ENCODE assay signal across 8 cellular contexts in the genomic region with DNA sequence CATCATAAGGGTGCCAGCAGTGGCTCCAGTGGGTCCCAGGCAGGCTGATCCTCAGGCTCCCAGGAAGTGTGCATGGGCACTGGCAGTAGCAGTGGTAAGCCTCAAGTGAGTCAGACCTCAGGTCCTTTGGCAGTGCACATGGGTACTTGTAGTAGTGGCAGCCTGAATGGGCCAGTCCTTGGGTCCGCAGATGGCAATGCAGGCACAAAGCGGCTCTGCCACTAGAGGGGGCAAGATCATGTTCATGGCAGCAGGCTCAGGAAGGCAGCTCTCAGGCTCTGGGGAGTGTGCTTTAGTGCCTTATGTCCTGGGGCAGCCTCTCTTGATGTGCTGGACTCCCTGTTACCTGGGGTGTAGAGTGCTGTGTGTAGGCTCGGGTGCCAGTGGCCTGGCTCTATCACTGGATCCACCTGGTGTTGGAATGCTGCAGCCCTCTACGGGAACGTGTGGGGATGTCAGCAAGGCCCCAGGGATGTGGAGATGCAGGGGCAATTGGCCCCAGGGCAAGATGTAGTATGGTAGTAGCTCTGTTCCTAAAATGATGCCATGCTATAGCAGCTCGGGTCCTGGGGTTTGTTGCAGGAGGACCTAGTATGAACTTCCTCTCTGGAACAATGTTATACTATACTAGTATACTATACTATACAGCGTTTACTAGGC. TPM values are rescaled to one million over a fixed set of nuclear protein-coding genes. Genes with fewer than 3 reads are reported as not detected.
DNase-seq lines count a peak whose midpoint lies in the region; ATAC-seq and TF ChIP-seq lines count a peak whose summit lies in the region.

No MANE protein-coding gene starts in this region.

- no peak for TF ChIP-seq POLR2A in esophagus muscularis mucosa (IDR thresholded peaks at IDR 0.05; ENCODE audit: low read depth)

- no peak overlapping the region for H3K27ac ChIP-seq in H9 (ENCODE audit: insufficient read length, low read depth, low read length)
- no peak overlapping the region for H3K27ac ChIP-seq in esophagus muscularis mucosa (replicated peaks in 1 of 4)
- H3K27ac ChIP-seq in neuronal stem cell (replicated peaks; ENCODE audit: low read length) = no peak overlapping the region

- H2BK120ac ChIP-seq in H9 (ENCODE audit: low read depth, low read length, poor library complexity, severe bottlenecking) (no peak overlapping the region), neuronal stem cell (ENCODE audit: low read depth, low read length) (no peak overlapping the region)

- peak; percentile 98 for ATAC-seq in activated CD8-positive, alpha-beta T cell treated with anti-CD3 and anti-CD28 coated beads, Interleukin-2, amount 10 ng/mL, durations not matched to agents 7 days and 5 days
- ATAC-seq in HG02870 (IDR thresholded peaks at IDR 0.05; ENCODE audit: unreplicated experiment) (no peak), HG02970 (IDR thresholded peaks at IDR 0.05; ENCODE audit: low FRiP score, unreplicated experiment) (no peak)

- H3K23ac ChIP-seq in H9 (ENCODE audit: insufficient read length, low read depth, low read length) = no peak overlapping the region
- H3K23ac ChIP-seq in neuronal stem cell (ENCODE audit: low read depth, low read length, poor library complexity) = peak overlapping the region; percentile 65

- intact Hi-C loops in esophagus muscularis mucosa (cut with DNase I) = no loop called here

- no peaks in the 10 kb centered on the region for H3K36me3 Mint-ChIP-seq in H9 (ENCODE audit: insufficient read depth in 1 of 3, low read depth in 3 of 3)
- H3K36me3 Mint-ChIP-seq in activated CD8-positive, alpha-beta T cell treated with anti-CD3 and anti-CD28 coated beads, Interleukin-2, amount 10 ng/mL, durations not matched to agents 7 days and 5 days (ENCODE audit: low read depth) = peaks cover 3% of the 10 kb centered on the region

- H4K5ac ChIP-seq in H9 (ENCODE audit: insufficient read length, low read depth, low read length) = no peak overlapping the region

- H3K18ac ChIP-seq in H9 (ENCODE audit: insufficient read length, low read depth, low read length) (no peak overlapping the region), neuronal stem cell (ENCODE audit: low read length) (peak overlapping the region; percentile 85)

- H2BK12ac ChIP-seq in H9 (ENCODE audit: insufficient read length, low read depth, low read length) = no peak overlapping the region
- H2BK12ac ChIP-seq in neuronal stem cell (ENCODE audit: low read length) = no peak overlapping the region

- H4K8ac ChIP-seq in H9 (replicated peaks; ENCODE audit: insufficient read length, low read depth, low read length) = no peak overlapping the region
- no peak overlapping the region for H4K8ac ChIP-seq in neuronal stem cell (ENCODE audit: low read depth, low read length)

- H3K4me2 ChIP-seq in H9 (ENCODE audit: insufficient read depth, insufficient read length, low read length) = no peak overlapping the region
- no peak overlapping the region for H3K4me2 ChIP-seq in neuronal stem cell (ENCODE audit: insufficient read depth, low read length, poor library complexity, severe bottlenecking)

- no peaks in the 10 kb centered on the region for H3K79me1 ChIP-seq in H9 (ENCODE audit: insufficient read depth, low read depth, low read length, poor library complexity, severe bottlenecking)
- no peaks in the 10 kb centered on the region for H3K79me1 ChIP-seq in neuronal stem cell (ENCODE audit: low read depth, low read length)

- H4K20me1 ChIP-seq in H9 (ENCODE audit: control insufficient read depth, insufficient read depth, insufficient read length) = no peaks in the 10 kb centered on the region

- H3K14ac ChIP-seq in H9 (ENCODE audit: insufficient read depth, low read length) (no peak overlapping the region), neuronal stem cell (ENCODE audit: low read length) (no peak overlapping the region)

- H3K9ac ChIP-seq in H9 (ENCODE audit: extremely low read depth, insufficient read length, low read length) (no peak overlapping the region), neuronal stem cell (ENCODE audit: low read depth, low read length, poor library complexity) (no peak overlapping the region)

- H3K4ac ChIP-seq in H9 (ENCODE audit: low read depth, low read length) (no peak overlapping the region), neuronal stem cell (ENCODE audit: low read length) (no peak overlapping the region)

- no peaks in the 10 kb centered on the region for H3K9me3 Mint-ChIP-seq in H9
- no peaks in the 10 kb centered on the region for H3K9me3 Mint-ChIP-seq in activated CD8-positive, alpha-beta T cell treated with anti-CD3 and anti-CD28 coated beads, Interleukin-2, amount 10 ng/mL, durations not matched to agents 7 days and 5 days (ENCODE audit: insufficient read depth)

- H3K4me3 Mint-ChIP-seq in H9 = no peak overlapping the region
- H3K4me3 Mint-ChIP-seq in activated CD8-positive, alpha-beta T cell treated with anti-CD3 and anti-CD28 coated beads, Interleukin-2, amount 10 ng/mL, durations not matched to agents 7 days and 5 days = no peak overlapping the region

- H3K9me3 ChIP-seq in H9 (ENCODE audit: control insufficient read depth, low read depth, low read length) (no peaks in the 10 kb centered on the region), esophagus muscularis mucosa (no peaks in the 10 kb centered on the region), neuronal stem cell (replicated peaks in 1 of 2; ENCODE audit: control insufficient read depth in 2 of 2, insufficient read depth in 1 of 2, low read depth in 1 of 2, low read length in 2 of 2) (no peaks in the 10 kb centered on the region)

- CTCF ChIA-PET in activated CD8-positive, alpha-beta T cell treated with anti-CD3 and anti-CD28 coated beads, Interleukin-2, amount 10 ng/mL, durations not matched to agents 7 days and 5 days (lab: Charles Lee) = interaction anchor here (0.6 to 3.3 kb wide), 12 partner anchors 10 to 386 kb away, joined by 3 to 35 read pairs (median 4); partner anchors contain the start of genes ACSM3, ERI2 and REXO5

- peak; percentile 61 for DNase-seq in CD1c-positive myeloid dendritic cell (ENCODE audit: extremely low spot score)
- peak; percentile 92 for DNase-seq in H9
- peak; percentile 54 for DNase-seq in NCI-H82 treated with DMSO at 0.1 percent for 48 hours (lab: John Stamatoyannopoulos, UW; ENCODE audit: unreplicated experiment)
- peak; percentile 77 for DNase-seq in activated CD8-positive, alpha-beta T cell treated with anti-CD3 and anti-CD28 coated beads, Interleukin-2, amount 10 ng/mL, durations not matched to agents 7 days and 5 days
- DNase-seq in esophagus muscularis mucosa (ENCODE audit: extremely low spot score) = peak; percentile 90
- DNase-seq in neuronal stem cell (ENCODE audit: low spot score) = peak; percentile 44

- no peak overlapping the region for H2BK15ac ChIP-seq in H9 (ENCODE audit: low read depth, low read length)
- H2BK15ac ChIP-seq in neuronal stem cell (ENCODE audit: low read length) = no peak overlapping the region

- no peak overlapping the region for H4K91ac ChIP-seq in H9 (ENCODE audit: insufficient read length, low read depth, low read length)
- no peak overlapping the region for H4K91ac ChIP-seq in neuronal stem cell (ENCODE audit: low read depth, low read length, poor library complexity)

- H3K27me3 ChIP-seq in H9 (ENCODE audit: insufficient read depth, low read length) (no peaks in the 10 kb centered on the region), esophagus muscularis mucosa (no peaks in the 10 kb centered on the region), neuronal stem cell (ENCODE audit: control insufficient read depth in 3 of 3, insufficient read depth in 3 of 3, low read depth in 1 of 3, low read length in 3 of 3) (no peaks in the 10 kb centered on the region)

- H3K4me1 ChIP-seq in H9 (ENCODE audit: insufficient read depth, low read length) (no peaks in the 10 kb centered on the region), esophagus muscularis mucosa (no peaks in the 10 kb centered on the region), neuronal stem cell (ENCODE audit: control insufficient read depth in 2 of 2, insufficient read depth in 1 of 2, low read depth in 1 of 2, low read length in 2 of 2) (no peaks in the 10 kb centered on the region)

- H3K27me3 Mint-ChIP-seq in H9 (ENCODE audit: low read depth) = 0 out of 2 replicates have a peak, but pooled peaks cover 3% of the 10 kb centered on the region
- no peaks in the 10 kb centered on the region for H3K27me3 Mint-ChIP-seq in activated CD8-positive, alpha-beta T cell treated with anti-CD3 and anti-CD28 coated beads, Interleukin-2, amount 10 ng/mL, durations not matched to agents 7 days and 5 days (ENCODE audit: low read depth)

- H3K56ac ChIP-seq in H9 (ENCODE audit: insufficient read length, low read depth, low read length) = no peak overlapping the region

- H3K27ac Mint-ChIP-seq in H9 = no peak overlapping the region
- no peak overlapping the region for H3K27ac Mint-ChIP-seq in activated CD8-positive, alpha-beta T cell treated with anti-CD3 and anti-CD28 coated beads, Interleukin-2, amount 10 ng/mL, durations not matched to agents 7 days and 5 days

- H3K36me3 ChIP-seq in esophagus muscularis mucosa = peaks cover 0 to 14% (median 0%) of the 10 kb centered on the region in 4 donors
- H3K36me3 ChIP-seq in neuronal stem cell (replicated peaks in 1 of 2; ENCODE audit: control insufficient read depth in 2 of 2, insufficient read depth in 2 of 2, low read length in 2 of 2) = no peaks in the 10 kb centered on the region

- H3K4me3 ChIP-seq in esophagus muscularis mucosa (no peak overlapping the region), neuronal stem cell (ENCODE audit: low read length in 2 of 2) (no peak overlapping the region)

- POLR2A ChIA-PET in activated CD8-positive, alpha-beta T cell treated with anti-CD3 and anti-CD28 coated beads, Interleukin-2, amount 10 ng/mL, durations not matched to agents 7 days and 5 days (lab: Charles Lee) = interaction anchor here (0.7 kb wide), 1 partner anchor 198 kb away, joined by 3 read pairs; no protein-coding TSS in a partner anchor

- no peak overlapping the region for H2BK20ac ChIP-seq in H9 (ENCODE audit: low read depth, low read length, poor library complexity, severe bottlenecking)

- no peak overlapping the region for H3T11ph ChIP-seq in H9 (ENCODE audit: low read length)

- H3K79me2 ChIP-seq in H9 (ENCODE audit: insufficient read depth, low read length) = no peaks in the 10 kb centered on the region

- TF ChIP-seq EP300 in esophagus muscularis mucosa (IDR thresholded peaks at IDR 0.05) = no peak

- H2BK5ac ChIP-seq in H9 (ENCODE audit: insufficient read length, low read length) = no peak overlapping the region
- no peak overlapping the region for H2BK5ac ChIP-seq in neuronal stem cell (ENCODE audit: low read length)

- WGBS in H9 (ENCODE audit: extremely low coverage, insufficient read length, low lambda C conversion rate) = no CpG with 5 or more reads among the region's 7 CpGs
- WGBS in esophagus muscularis mucosa = 79% methylated on average over 5 of the region's 7 CpGs
- no CpG with 5 or more reads among the region's 7 CpGs for WGBS in neuronal stem cell (ENCODE audit: extremely low coverage in 2 of 2, insufficient read length in 2 of 2, insufficient replicate concordance in 1 of 2), 2 donors

- H2AK5ac ChIP-seq in H9 (ENCODE audit: insufficient read length, low read length) (no peak overlapping the region), neuronal stem cell (ENCODE audit: low read depth, low read length) (peak overlapping the region; percentile 81)

- H2AFZ ChIP-seq in H9 (ENCODE audit: low read length) (no peak overlapping the region), neuronal stem cell (ENCODE audit: low read length) (no peak overlapping the region)

- no peaks in the 10 kb centered on the region for H3K23me2 ChIP-seq in H9 (ENCODE audit: insufficient read length, low read depth, low read length, poor library complexity, severe bottlenecking)

- no peaks in the 10 kb centered on the region for H3K4me1 Mint-ChIP-seq in H9
- no peaks in the 10 kb centered on the region for H3K4me1 Mint-ChIP-seq in activated CD8-positive, alpha-beta T cell treated with anti-CD3 and anti-CD28 coated beads, Interleukin-2, amount 10 ng/mL, durations not matched to agents 7 days and 5 days (ENCODE audit: low read depth)

- peak; percentile 91 for TF ChIP-seq CTCF in H9 (conservative IDR thresholded peaks at IDR 0.05)
- peak in 1 of 3 experiments; percentile 42 for TF ChIP-seq CTCF in esophagus muscularis mucosa (IDR thresholded peaks at IDR 0.05)

RNA-seq across cellular contexts. Expression of gene ACSM3, which starts 11.0 kb away (rescaled TPM):
- total RNA-seq in H9 (2021) (3.1 and 4.0 TPM in 2 replicates), esophagus muscularis mucosa (10 to 100 TPM in 1 of 4 donors, 1 to 10 TPM in 3; 4.3 to 11.0 (median 5.9) TPM)
- total RNA-seq in activated CD8-positive, alpha-beta T cell treated with anti-CD3 and anti-CD28 coated beads, Interleukin-2, amount 10 ng/mL, durations not matched to agents 7 days and 5 days = 1 to 10 TPM; 5.1 TPM
- 3.9 TPM for polyA plus RNA-seq in neuronal stem cell (2013, experiment 1 of 2)
- 3.7 TPM for polyA plus RNA-seq in neuronal stem cell (2013, experiment 2 of 2)

RNA-seq across cellular contexts. Expression of gene ERI2, which starts 31.4 kb away (rescaled TPM):
- 22.4 and 24.6 TPM in 2 replicates for total RNA-seq in H9 (2021)
- total RNA-seq in activated CD8-positive, alpha-beta T cell treated with anti-CD3 and anti-CD28 coated beads, Interleukin-2, amount 10 ng/mL, durations not matched to agents 7 days and 5 days = 10 to 100 TPM; 15.0 to 15.4 TPM
- total RNA-seq in esophagus muscularis mucosa = 10 to 100 TPM in 3 of 4 donors, 1 to 10 TPM in 1; 8.3 to 21.2 (median 13.6) TPM
- polyA plus RNA-seq in neuronal stem cell (2013, experiment 1 of 2) = 16.1 TPM
- 16.7 TPM for polyA plus RNA-seq in neuronal stem cell (2013, experiment 2 of 2)

RNA-seq across cellular contexts. Expression of gene REXO5, which starts 31.5 kb away (rescaled TPM):
- total RNA-seq in H9 (2021) (6.7 and 7.6 TPM in 2 replicates), esophagus muscularis mucosa (1 to 10 TPM; 2.0 to 4.9 (median 2.7) TPM)
- 10 to 100 TPM; 10.6 to 11.2 TPM for total RNA-seq in activated CD8-positive, alpha-beta T cell treated with anti-CD3 and anti-CD28 coated beads, Interleukin-2, amount 10 ng/mL, durations not matched to agents 7 days and 5 days
- polyA plus RNA-seq in neuronal stem cell (2013, experiment 1 of 2) = 5.9 TPM
- polyA plus RNA-seq in neuronal stem cell (2013, experiment 2 of 2) = 6.2 TPM

RNA-seq across cellular contexts. Expression of gene THUMPD1, which starts 33.2 kb away (rescaled TPM):
- total RNA-seq in H9 (2021) (48.8 and 51.3 TPM in 2 replicates), esophagus muscularis mucosa (100 to 1,000 TPM in 1 of 4 donors, 10 to 100 TPM in 3; 54.0 to 102 (median 84.0) TPM)
- 10 to 100 TPM; 39.2 to 43.8 TPM for total RNA-seq in activated CD8-positive, alpha-beta T cell treated with anti-CD3 and anti-CD28 coated beads, Interleukin-2, amount 10 ng/mL, durations not matched to agents 7 days and 5 days
- polyA plus RNA-seq in neuronal stem cell (2013, experiment 1 of 2) = 34.8 TPM
- polyA plus RNA-seq in neuronal stem cell (2013, experiment 2 of 2) = 36.4 TPM
